Comparison of ENCODE assay signal across 10 cellular contexts in the genomic region with DNA sequence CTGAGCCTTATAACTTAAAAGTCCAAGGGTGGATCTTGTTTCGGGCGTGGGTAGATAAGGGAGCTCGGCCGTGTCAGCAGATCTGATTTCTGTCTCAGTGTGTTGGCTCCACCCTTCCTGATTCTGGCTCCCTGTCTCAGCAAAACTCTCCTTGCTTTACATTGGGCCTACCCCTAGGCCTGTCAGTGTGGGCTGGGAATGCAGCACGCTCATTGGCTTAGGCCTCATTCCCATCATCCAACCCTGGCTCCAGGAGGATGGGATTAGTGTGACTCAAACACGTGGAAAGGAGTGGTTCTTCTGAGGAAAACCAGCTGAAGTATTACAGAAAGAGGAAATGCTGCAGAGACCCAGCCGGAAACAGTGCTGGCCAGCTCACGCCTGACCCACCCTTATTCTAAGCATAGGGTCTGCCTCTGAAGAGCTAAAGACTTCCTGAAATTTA. TPM values are rescaled to one million over a fixed set of nuclear protein-coding genes. Genes with fewer than 3 reads are reported as not detected.
DNase-seq lines count a peak whose midpoint lies in the region; ATAC-seq and TF ChIP-seq lines count a peak whose summit lies in the region.
"Had no signal": no experiment of that assay in that cellular context is flagged by ENCODE, and none has a peak within 500 bp of the region (broad histone marks: within the 10 kb centered on the region; RNA-seq: fewer than 3 reads in every experiment).

No MANE protein-coding gene starts in this region.

- no peaks in the 10 kb centered on the region for H3K36me3 Mint-ChIP-seq in activated T-cell treated with anti-CD3 and anti-CD28 coated beads, Interleukin-2, amount 50 U/mL, for 24 hours (ENCODE audit: low read depth)
- no peaks in the 10 kb centered on the region for H3K36me3 Mint-ChIP-seq in type B pancreatic cell

- H3K9me3 ChIP-seq in Peyer's patch (no peaks in the 10 kb centered on the region), lower lobe of right lung (no peaks in the 10 kb centered on the region)

- H3K27me3 Mint-ChIP-seq in activated T-cell treated with anti-CD3 and anti-CD28 coated beads, Interleukin-2, amount 50 U/mL, for 24 hours, result no peaks in the 10 kb centered on the region
- H3K27me3 Mint-ChIP-seq in type B pancreatic cell, result no peaks in the 10 kb centered on the region
- H3K27me3 Mint-ChIP-seq: activated naive CD8-positive, alpha-beta T cell treated with anti-CD3 and anti-CD28 coated beads, Interleukin-2, amount 10 ng/mL, durations not matched to agents 7 days and 5 days had no signal

- DNase-seq in activated T-cell treated with anti-CD3 and anti-CD28 coated beads, Interleukin-2, amount 50 U/mL, for 24 hours, result no peak
- DNase-seq in activated T-cell treated with anti-CD3 and anti-CD28 coated beads, Interleukin-2, amount 50 U/mL, for 1 hour, result no peak
- peak; percentile 56 to 92 (median 82) for DNase-seq in Peyer's patch
- DNase-seq in ecto neural progenitor cell (ENCODE audit: low spot score), result peak; percentile 53
- DNase-seq in lower lobe of right lung, result peak; percentile 90
- DNase-seq in type B pancreatic cell (ENCODE audit: extremely low spot score, unreplicated experiment), result no peak
- no peak for DNase-seq in T1000 (lab: John Stamatoyannopoulos, UW)
- DNase-seq: activated naive CD8-positive, alpha-beta T cell treated with anti-CD3 and anti-CD28 coated beads, Interleukin-2, amount 10 ng/mL, durations not matched to agents 7 days and 5 days; DND-41 had no signal

- intact Hi-C loops in lower lobe of right lung (cut with DNase I), result no loop called here

- H3K27me3 ChIP-seq in Peyer's patch, result no peaks in the 10 kb centered on the region
- H3K27me3 ChIP-seq in lower lobe of right lung (ENCODE audit: low read depth), result no peaks in the 10 kb centered on the region

- H3K9me3 Mint-ChIP-seq in activated T-cell treated with anti-CD3 and anti-CD28 coated beads, Interleukin-2, amount 50 U/mL, for 24 hours, result no peaks in the 10 kb centered on the region
- H3K9me3 Mint-ChIP-seq in type B pancreatic cell, result no peaks in the 10 kb centered on the region

- peak overlapping the region; percentile 54 to 88 (median 74) for H3K27ac ChIP-seq in Peyer's patch
- H3K27ac ChIP-seq in lower lobe of right lung, result peak overlapping the region; percentile 88

- H3K4me3 Mint-ChIP-seq in activated T-cell treated with anti-CD3 and anti-CD28 coated beads, Interleukin-2, amount 50 U/mL, for 24 hours, result no peak overlapping the region
- H3K4me3 Mint-ChIP-seq in type B pancreatic cell, result no peak overlapping the region
- H3K4me3 Mint-ChIP-seq: activated naive CD8-positive, alpha-beta T cell treated with anti-CD3 and anti-CD28 coated beads, Interleukin-2, amount 10 ng/mL, durations not matched to agents 7 days and 5 days had no signal

- H3K4me3 ChIP-seq in Peyer's patch, result peak overlapping the region in 3 of 4 donors; percentile 21 to 50 (median 43)
- peak overlapping the region; percentile 52 for H3K4me3 ChIP-seq in lower lobe of right lung

- H3K4me1 Mint-ChIP-seq in activated T-cell treated with anti-CD3 and anti-CD28 coated beads, Interleukin-2, amount 50 U/mL, for 24 hours (ENCODE audit: low read depth), result peaks cover 31% of the 10 kb centered on the region
- peaks cover 11% of the 10 kb centered on the region for H3K4me1 Mint-ChIP-seq in type B pancreatic cell (ENCODE audit: unreplicated experiment)

- ATAC-seq in HG02981 (IDR thresholded peaks at IDR 0.05; ENCODE audit: unreplicated experiment) (peak; percentile 59), lower lobe of right lung (peak; percentile 98 to 99)

- TF ChIP-seq CTCF in Peyer's patch (IDR thresholded peaks at IDR 0.05), result no peak
- TF ChIP-seq CTCF in lower lobe of right lung (IDR thresholded peaks at IDR 0.05), result no peak
- no peak for TF ChIP-seq CTCF in type B pancreatic cell (conservative IDR thresholded peaks at IDR 0.05)

- peak; percentile 63 to 96 for TF ChIP-seq POLR2A in Peyer's patch (IDR thresholded peaks at IDR 0.05)

- H3K4me1 ChIP-seq in Peyer's patch (peaks cover 0 to 6% (median 0%) of the 10 kb centered on the region in 4 donors), lower lobe of right lung (peaks cover 38% of the 10 kb centered on the region)

- H3K36me3 ChIP-seq in Peyer's patch (no peaks in the 10 kb centered on the region), lower lobe of right lung (no peaks in the 10 kb centered on the region)

- H3K27ac Mint-ChIP-seq in activated T-cell treated with anti-CD3 and anti-CD28 coated beads, Interleukin-2, amount 50 U/mL, for 24 hours, result peak overlapping the region; percentile 13
- H3K27ac Mint-ChIP-seq in type B pancreatic cell, result peak overlapping the region; percentile 72
- H3K27ac Mint-ChIP-seq: activated naive CD8-positive, alpha-beta T cell treated with anti-CD3 and anti-CD28 coated beads, Interleukin-2, amount 10 ng/mL, durations not matched to agents 7 days and 5 days had no signal

RNA-seq across cellular contexts. Expression of gene ZFAND5, which starts 59.9 kb away (rescaled TPM):
- 100 to 1,000 TPM in 3 of 4 donors, 10 to 100 TPM in 1; 69.0 to 272 (median 135) TPM for total RNA-seq in Peyer's patch
- 206 TPM for total RNA-seq in lower lobe of right lung
- 175 and 203 TPM in 2 replicates for total RNA-seq in type B pancreatic cell (ENCODE audit: low replicate concordance)

Comparison
In these comparisons a context has a peak if more than half of its experiments do, and no peak if none do; other contexts are left out.
1. DNase-seq: peak in Peyer's patch (3 of 3), ecto neural progenitor cell (single experiment) and lower lobe of right lung (single experiment); none in activated T-cell treated with anti-CD3 and anti-CD28 coated beads, Interleukin-2, amount 50 U/mL, for 24 hours (single experiment), activated T-cell treated with anti-CD3 and anti-CD28 coated beads, Interleukin-2, amount 50 U/mL, for 1 hour (single experiment), type B pancreatic cell (single experiment) and T1000 (single experiment).